ENCODE assay signal across 19 cellular contexts in the genomic region with DNA sequence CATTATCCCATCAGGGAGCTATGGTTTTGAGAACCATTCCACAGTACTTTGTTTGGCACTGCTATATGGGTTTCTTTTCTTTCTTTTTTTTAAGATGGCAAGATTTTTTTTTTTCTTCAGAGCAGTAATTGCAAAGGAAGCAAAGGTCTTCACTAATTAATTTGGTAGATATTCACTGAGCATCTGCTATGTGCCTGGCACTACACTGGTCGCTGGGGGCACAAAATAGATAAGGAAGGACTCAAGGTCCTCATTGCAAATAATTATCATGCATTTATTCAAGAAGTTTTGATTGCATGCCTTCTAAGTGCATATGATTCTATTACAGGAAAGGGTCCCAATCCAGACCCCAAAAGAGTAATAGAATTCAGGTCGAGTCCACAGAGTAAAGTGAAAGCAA. TPM values are rescaled to one million over a fixed set of nuclear protein-coding genes. Genes with fewer than 3 reads are reported as not detected.
DNase-seq lines count a peak whose midpoint lies in the region; ATAC-seq and TF ChIP-seq lines count a peak whose summit lies in the region.
"Had no signal": no experiment of that assay in that cellular context is flagged by ENCODE, and none has a peak within 500 bp of the region (broad histone marks: within the 10 kb centered on the region; RNA-seq: fewer than 3 reads in every experiment).

No MANE protein-coding gene starts in this region.

- no peak overlapping the region for H3K9ac ChIP-seq in SK-N-MC (ENCODE audit: insufficient read length)
- H3K9ac ChIP-seq: KMS-11 had no signal

- intact Hi-C loops in MCF 10A (cut with micrococcal nuclease) (loop anchor here (2.0 kb wide), 1 partner anchor 46 kb away; no protein-coding TSS in a partner anchor), breast epithelium (cut with DNase I; ENCODE audit: low total_unique reads) (no loop called here)

- H3K27ac ChIP-seq in breast epithelium: peak overlapping the region in 1 of 2 donors; percentile 41
- H3K27ac ChIP-seq in SK-N-MC: peak overlapping the region; percentile 53
- H3K27ac ChIP-seq in layer of hippocampus (ENCODE audit: low read depth, low read length): peak overlapping the region; percentile 13
- H3K27ac ChIP-seq in temporal lobe (ENCODE audit: low read depth, low read length): peak overlapping the region; percentile 9
- H3K27ac ChIP-seq: brain microvascular endothelial cell, KMS-11, tibial nerve had no signal

- no peak overlapping the region for H3K27ac Mint-ChIP-seq in MCF 10A (ENCODE audit: low read depth, unreplicated experiment)
- H3K27ac Mint-ChIP-seq: activated naive CD8-positive, alpha-beta T cell had no signal

- H3K4me3 ChIP-seq in breast epithelium (no peak overlapping the region), SK-N-MC (peak overlapping the region; percentile 0; the same call in 1 of the 2 replicates)
- H3K4me3 ChIP-seq: tibial nerve had no signal

- TF ChIP-seq POLR2A in breast epithelium (IDR thresholded peaks at IDR 0.05): no peak

- no TSS peak for BruUV-seq in MCF 10A (replicated peaks; lab: Mats Ljungman, UMichigan)

- H3K9me3 Mint-ChIP-seq in MCF 10A (ENCODE audit: unreplicated experiment): no peaks in the 10 kb centered on the region

- no peaks in the 10 kb centered on the region for H3K9me3 ChIP-seq in breast epithelium
- no peaks in the 10 kb centered on the region for H3K9me3 ChIP-seq in SK-N-MC (ENCODE audit: low read depth, low read length)
- H3K9me3 ChIP-seq: tibial nerve had no signal

- H3K27me3 Mint-ChIP-seq in MCF 10A (ENCODE audit: insufficient read depth, unreplicated experiment): no peaks in the 10 kb centered on the region

- CTCF ChIA-PET in MCF 10A (lab: Yijun Ruan, JAX): interaction anchor here (0.6 to 1.8 kb wide), 4 partner anchors 8 to 125 kb away, joined by 3 to 13 read pairs (median 4); no protein-coding TSS in a partner anchor

- no peak for DNase-seq in MCF 10A (ENCODE audit: unreplicated experiment)
- DNase-seq in breast epithelium (ENCODE audit: low spot score in 2 of 2): no peak
- no peak for DNase-seq in SK-N-MC (ENCODE audit: low read depth, low spot score)
- no peak for DNase-seq in stimulated activated CD4-positive, alpha-beta T cell treated with anti-CD3 and anti-CD28 coated beads, Interleukin-4, amount 100 ng/mL, for 24 hours
- DNase-seq in stimulated activated CD4-positive, alpha-beta T cell treated with anti-CD3 and anti-CD28 coated beads, Interleukin-1b, Interleukin-23, amount 100 ng/mL, for 48 hours: no peak
- DNase-seq: ACHN; activated CD8-positive, alpha-beta memory T cell treated with anti-CD3 and anti-CD28 coated beads for 24 hours; DMS79; NCI-H1048; SIG-M5; small intestine; T-helper 2 cell had no signal

- no peak for TF ChIP-seq CTCF in MCF 10A (IDR thresholded peaks at IDR 0.05; ENCODE audit: unreplicated experiment)
- TF ChIP-seq CTCF in breast epithelium (IDR thresholded peaks at IDR 0.05): no peak

- no peak for ATAC-seq in HG02970 (IDR thresholded peaks at IDR 0.05; ENCODE audit: low FRiP score, unreplicated experiment)

- no peaks in the 10 kb centered on the region for H3K27me3 ChIP-seq in breast epithelium
- H3K27me3 ChIP-seq in layer of hippocampus (ENCODE audit: control insufficient read depth, insufficient read depth, low read length): no peaks in the 10 kb centered on the region
- H3K27me3 ChIP-seq: brain microvascular endothelial cell, tibial nerve had no signal

- H3K36me3 ChIP-seq in breast epithelium (no peaks in the 10 kb centered on the region), SK-N-MC (ENCODE audit: insufficient read depth, low read length) (no peaks in the 10 kb centered on the region)
- H3K36me3 ChIP-seq: brain microvascular endothelial cell, tibial nerve had no signal

- peaks cover 30% of the 10 kb centered on the region for H3K4me1 Mint-ChIP-seq in MCF 10A (ENCODE audit: insufficient read depth, unreplicated experiment)

- POLR2A ChIA-PET in MCF 10A (lab: Yijun Ruan, JAX): interaction anchor here (0.6 to 5.8 kb wide), 7 partner anchors 10 to 100 kb away, joined by 3 to 120 read pairs (median 6); a partner anchor contains a TSS

- peak overlapping the region; percentile 60 for H3K4me3 Mint-ChIP-seq in MCF 10A (ENCODE audit: unreplicated experiment)
- H3K4me3 Mint-ChIP-seq: activated naive CD8-positive, alpha-beta T cell had no signal

- peaks cover 0 to 12% of the 10 kb centered on the region in 2 donors for H3K4me1 ChIP-seq in breast epithelium

- no peaks in the 10 kb centered on the region for H3K36me3 Mint-ChIP-seq in MCF 10A (ENCODE audit: insufficient read depth, unreplicated experiment)

RNA-seq across cellular contexts. Expression of a gene that starts 10.0 kb away (rescaled TPM):
- total RNA-seq in MCF 10A (2022) (272 and 308 TPM in 2 replicates), breast epithelium (100 to 1,000 TPM in 2 of 3 donors, 10 to 100 TPM in 1; 95.1 to 109 (median 102) TPM), temporal lobe (169 TPM)
